13 cellular contexts compared by ENCODE assay signal in genomic region chr10:61164458-61165160, GRCh38.
DNase-seq lines count a peak whose midpoint lies in the region; ATAC-seq and TF ChIP-seq lines count a peak whose summit lies in the region.
"Had no signal": no experiment of that assay in that cellular context is flagged by ENCODE, and none has a peak within 500 bp of the region (broad histone marks: within the 10 kb centered on the region; RNA-seq: fewer than 3 reads in every experiment).

No MANE protein-coding gene starts in this region.

- DNase-seq in M059J (ENCODE audit: low read depth) (peak; percentile 10), left ventricle myocardium superior (peak; percentile 43), MM.1S (no peak)
- no peak for DNase-seq in stimulated activated naive CD8-positive, alpha-beta T cell treated with anti-CD3 and anti-CD28 coated beads, Interleukin-15, amount 100 ng/mL, for 72 hours
- DNase-seq in effector CD8-positive, alpha-beta T cell (lab: John Stamatoyannopoulos, UW), result no peak
- DNase-seq in activated T-cell treated with anti-CD3 and anti-CD28 coated beads, Interleukin-2, amount 50 U/mL, for 4 hours, result no peak
- DNase-seq: activated CD4-positive, alpha-beta T cell treated with anti-CD3 and anti-CD28 coated beads, Interleukin-2, amount 10 ng/mL, durations not matched to agents 7 days and 5 days; activated naive CD4-positive, alpha-beta T cell treated with anti-CD3 and anti-CD28 coated beads for 36 hours; NCI-H1092; NCI-H82; sigmoid colon had no signal

- H3K4me2 ChIP-seq in MM.1S (ENCODE audit: low read depth, low read length), result no peak overlapping the region

- no peak overlapping the region for H2AFZ ChIP-seq in MM.1S (ENCODE audit: low read length)

- no peak overlapping the region for H3K27ac Mint-ChIP-seq in activated T-helper 17 cell treated with anti-CD3 and anti-CD28 coated beads, Interleukin-2, amount 50 U/mL, for 72 hours
- H3K27ac Mint-ChIP-seq in stimulated activated naive CD8-positive, alpha-beta T cell treated with anti-CD3 and anti-CD28 coated beads, Interleukin-15, amount 100 ng/mL, for 72 hours, result no peak overlapping the region
- H3K27ac Mint-ChIP-seq: activated CD4-positive, alpha-beta T cell treated with anti-CD3 and anti-CD28 coated beads, Interleukin-2, amount 10 ng/mL, durations not matched to agents 7 days and 5 days; activated naive CD4-positive, alpha-beta T cell treated with anti-CD3 and anti-CD28 coated beads for 36 hours had no signal

- H3K36me3 Mint-ChIP-seq in activated T-helper 17 cell treated with anti-CD3 and anti-CD28 coated beads, Interleukin-2, amount 50 U/mL, for 72 hours (ENCODE audit: low read depth), result no peaks in the 10 kb centered on the region
- H3K36me3 Mint-ChIP-seq in activated T-cell treated with anti-CD3 and anti-CD28 coated beads, Interleukin-2, amount 50 U/mL, for 4 hours (ENCODE audit: insufficient read depth), result no peaks in the 10 kb centered on the region

- H3K9me3 ChIP-seq in subcutaneous abdominal adipose tissue (ENCODE audit: control insufficient read depth in 5 of 5, low read length in 5 of 5), result no peaks in the 10 kb centered on the region
- no peaks in the 10 kb centered on the region for H3K9me3 ChIP-seq in MM.1S (replicated peaks; ENCODE audit: insufficient read depth, low read length)

- no peaks in the 10 kb centered on the region for H3K79me2 ChIP-seq in MM.1S (ENCODE audit: low read length)

- H3K4me3 ChIP-seq in subcutaneous abdominal adipose tissue (ENCODE audit: low read depth in 1 of 5, low read length in 5 of 5) (peak overlapping the region in 2 of 5 donors; percentile 7 to 23), MM.1S (ENCODE audit: low read length) (no peak overlapping the region)
- H3K4me3 ChIP-seq: sigmoid colon had no signal

- H3K27me3 ChIP-seq in subcutaneous abdominal adipose tissue (ENCODE audit: control insufficient read depth in 5 of 5, insufficient read depth in 4 of 5, low read length in 5 of 5) (no peaks in the 10 kb centered on the region), MM.1S (replicated peaks; ENCODE audit: insufficient read depth, low read length) (no peaks in the 10 kb centered on the region)
- H3K27me3 ChIP-seq: sigmoid colon had no signal

- H3K4me1 ChIP-seq in subcutaneous abdominal adipose tissue (ENCODE audit: control insufficient read depth in 5 of 5, insufficient read depth in 5 of 5, low read length in 5 of 5) (peaks cover 0 to 32% (median 20%) of the 10 kb centered on the region in 5 donors), MM.1S (ENCODE audit: low read length) (no peaks in the 10 kb centered on the region)

- H3K4me1 Mint-ChIP-seq in activated T-helper 17 cell treated with anti-CD3 and anti-CD28 coated beads, Interleukin-2, amount 50 U/mL, for 72 hours, result no peaks in the 10 kb centered on the region
- no peaks in the 10 kb centered on the region for H3K4me1 Mint-ChIP-seq in stimulated activated naive CD8-positive, alpha-beta T cell treated with anti-CD3 and anti-CD28 coated beads, Interleukin-15, amount 100 ng/mL, for 72 hours
- H3K4me1 Mint-ChIP-seq in activated T-cell treated with anti-CD3 and anti-CD28 coated beads, Interleukin-2, amount 50 U/mL, for 4 hours (ENCODE audit: low read depth), result no peaks in the 10 kb centered on the region
- H3K4me1 Mint-ChIP-seq: activated CD4-positive, alpha-beta T cell treated with anti-CD3 and anti-CD28 coated beads, Interleukin-2, amount 10 ng/mL, durations not matched to agents 7 days and 5 days had no signal

- no peaks in the 10 kb centered on the region for H3K27me3 Mint-ChIP-seq in activated T-helper 17 cell treated with anti-CD3 and anti-CD28 coated beads, Interleukin-2, amount 50 U/mL, for 72 hours
- H3K27me3 Mint-ChIP-seq in stimulated activated naive CD8-positive, alpha-beta T cell treated with anti-CD3 and anti-CD28 coated beads, Interleukin-15, amount 100 ng/mL, for 72 hours, result no peaks in the 10 kb centered on the region
- H3K27me3 Mint-ChIP-seq in activated T-cell treated with anti-CD3 and anti-CD28 coated beads, Interleukin-2, amount 50 U/mL, for 4 hours (ENCODE audit: low read depth), result peaks cover 1% of the 10 kb centered on the region
- H3K27me3 Mint-ChIP-seq: activated CD4-positive, alpha-beta T cell treated with anti-CD3 and anti-CD28 coated beads, Interleukin-2, amount 10 ng/mL, durations not matched to agents 7 days and 5 days had no signal

- intact Hi-C loops in left ventricle myocardium superior (cut with micrococcal nuclease), result no loop called here

- H3K4me3 Mint-ChIP-seq in activated T-helper 17 cell treated with anti-CD3 and anti-CD28 coated beads, Interleukin-2, amount 50 U/mL, for 72 hours, result no peak overlapping the region
- no peak overlapping the region for H3K4me3 Mint-ChIP-seq in stimulated activated naive CD8-positive, alpha-beta T cell treated with anti-CD3 and anti-CD28 coated beads, Interleukin-15, amount 100 ng/mL, for 72 hours
- no peak overlapping the region for H3K4me3 Mint-ChIP-seq in activated T-cell treated with anti-CD3 and anti-CD28 coated beads, Interleukin-2, amount 50 U/mL, for 4 hours
- H3K4me3 Mint-ChIP-seq: activated CD4-positive, alpha-beta T cell treated with anti-CD3 and anti-CD28 coated beads, Interleukin-2, amount 10 ng/mL, durations not matched to agents 7 days and 5 days; activated naive CD4-positive, alpha-beta T cell treated with anti-CD3 and anti-CD28 coated beads for 36 hours had no signal

- no peaks in the 10 kb centered on the region for H4K20me1 ChIP-seq in MM.1S (ENCODE audit: insufficient read depth, low read length)

- H3K36me3 ChIP-seq in subcutaneous abdominal adipose tissue (ENCODE audit: control insufficient read depth in 5 of 5, insufficient read depth in 5 of 5, low read length in 5 of 5) (no peaks in the 10 kb centered on the region), MM.1S (replicated peaks; ENCODE audit: insufficient read depth, low read length) (no peaks in the 10 kb centered on the region)
- H3K36me3 ChIP-seq: sigmoid colon had no signal

- no peak for TF ChIP-seq CTCF in MM.1S (IDR thresholded peaks at IDR 0.05; ENCODE audit: low read length)

- peaks cover 3% of the 10 kb centered on the region for H3K9me3 Mint-ChIP-seq in activated T-helper 17 cell treated with anti-CD3 and anti-CD28 coated beads, Interleukin-2, amount 50 U/mL, for 72 hours
- H3K9me3 Mint-ChIP-seq in stimulated activated naive CD8-positive, alpha-beta T cell treated with anti-CD3 and anti-CD28 coated beads, Interleukin-15, amount 100 ng/mL, for 72 hours, result peaks cover 0 to 6% of the 10 kb centered on the region in 2 donors
- H3K9me3 Mint-ChIP-seq in activated T-cell treated with anti-CD3 and anti-CD28 coated beads, Interleukin-2, amount 50 U/mL, for 4 hours, result peaks cover 11% of the 10 kb centered on the region
- H3K9me3 Mint-ChIP-seq: activated CD4-positive, alpha-beta T cell treated with anti-CD3 and anti-CD28 coated beads, Interleukin-2, amount 10 ng/mL, durations not matched to agents 7 days and 5 days had no signal

- H3K9ac ChIP-seq in subcutaneous abdominal adipose tissue (ENCODE audit: low read length in 5 of 5), result peak overlapping the region in 1 of 5 donors; percentile 14
- no peak overlapping the region for H3K9ac ChIP-seq in MM.1S (ENCODE audit: low read length)

- H3K9me2 ChIP-seq in MM.1S (replicated peaks; ENCODE audit: insufficient read depth, low read length), result no peaks in the 10 kb centered on the region

- peak; percentile 14 for ATAC-seq in activated T-helper 17 cell treated with anti-CD3 and anti-CD28 coated beads, Interleukin-2, amount 50 U/mL, for 72 hours (replicated peaks)
- peak; percentile 47 for ATAC-seq in left ventricle myocardium superior
- ATAC-seq in stimulated activated naive CD8-positive, alpha-beta T cell treated with anti-CD3 and anti-CD28 coated beads, Interleukin-15, amount 100 ng/mL, for 72 hours, result no peak
- no peak for ATAC-seq in activated T-cell treated with anti-CD3 and anti-CD28 coated beads, Interleukin-2, amount 50 U/mL, for 4 hours

- no peaks in the 10 kb centered on the region for H3F3A ChIP-seq in MM.1S (ENCODE audit: insufficient read depth, low read length)

- peak overlapping the region; percentile 59 for H3K27ac ChIP-seq in subcutaneous abdominal adipose tissue (ENCODE audit: low read depth, low read length)
- H3K27ac ChIP-seq in MM.1S (ENCODE audit: low read length), result no peak overlapping the region
- H3K27ac ChIP-seq: sigmoid colon had no signal

Comparison
In these comparisons a context has a peak if more than half of its experiments do, and no peak if none do; other contexts are left out.
1. DNase-seq: peak in M059J (single experiment) and left ventricle myocardium superior (single experiment); none in stimulated activated naive CD8-positive, alpha-beta T cell treated with anti-CD3 and anti-CD28 coated beads, Interleukin-15, amount 100 ng/mL, for 72 hours (0 of 2), effector CD8-positive, alpha-beta T cell (single experiment), activated T-cell treated with anti-CD3 and anti-CD28 coated beads, Interleukin-2, amount 50 U/mL, for 4 hours (single experiment) and MM.1S (single experiment).
2. ATAC-seq: peak in activated T-helper 17 cell treated with anti-CD3 and anti-CD28 coated beads, Interleukin-2, amount 50 U/mL, for 72 hours (single experiment) and left ventricle myocardium superior (single experiment); none in stimulated activated naive CD8-positive, alpha-beta T cell treated with anti-CD3 and anti-CD28 coated beads, Interleukin-15, amount 100 ng/mL, for 72 hours (single experiment) and activated T-cell treated with anti-CD3 and anti-CD28 coated beads, Interleukin-2, amount 50 U/mL, for 4 hours (0 of 2).